In the genomic region with DNA sequence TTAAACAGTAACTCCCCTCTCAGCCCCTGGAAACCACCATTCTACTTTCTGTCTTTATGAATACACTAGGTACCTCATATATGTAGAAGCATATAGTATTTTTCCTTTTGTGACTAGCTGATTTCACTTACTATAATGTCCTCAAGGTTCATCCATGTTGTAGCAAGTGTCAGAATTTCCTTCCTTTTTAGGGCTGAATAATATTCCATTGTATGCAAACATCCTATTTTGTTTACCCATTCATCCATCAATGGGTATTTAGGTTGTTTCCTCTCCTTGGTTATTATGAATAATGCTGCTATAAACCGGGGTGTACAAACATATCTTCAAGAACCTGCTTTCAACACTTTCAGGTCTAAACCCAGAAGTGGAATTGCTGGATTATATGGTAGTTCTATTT, we compare ENCODE assay signal across 25 cellular contexts.
DNase-seq lines count a peak whose midpoint lies in the region; ATAC-seq and TF ChIP-seq lines count a peak whose summit lies in the region.
"Had no signal": no experiment of that assay in that cellular context is flagged by ENCODE, and none has a peak within 500 bp of the region (broad histone marks: within the 10 kb centered on the region; RNA-seq: fewer than 3 reads in every experiment).

No MANE protein-coding gene starts in this region.

- H3K9me3 ChIP-seq in gastrocnemius medialis, result no peaks in the 10 kb centered on the region
- H3K9me3 ChIP-seq: A549, Caco-2, SJSA1, thyroid gland had no signal

- H3K27ac ChIP-seq in gastrocnemius medialis, result peak overlapping the region; percentile 70 to 82 (median 78)
- H3K27ac ChIP-seq: A549; BLaER1 treated with 17β-estradiol and CSF1 and Interleukin-3, amounts not matched to agents 10 nM and 100 nM; HL-60 had no signal

- H3K4me3 ChIP-seq in gastrocnemius medialis, result no peak overlapping the region
- H3K4me3 ChIP-seq: A549, SJSA1, thyroid gland had no signal

- H3K4me3 Mint-ChIP-seq in activated T-cell treated with anti-CD3 and anti-CD28 coated beads, Interleukin-2, amount 50 U/mL, for 24 hours, result no peak overlapping the region
- no peak overlapping the region for H3K4me3 Mint-ChIP-seq in activated T-helper 17 cell treated with anti-CD3 and anti-CD28 coated beads, Interleukin-2, amount 50 U/mL, for 72 hours
- H3K4me3 Mint-ChIP-seq: central memory CD8-positive, alpha-beta T cell; stimulated activated naive B cell treated with anti-CD40 and anti-IgM and Interleukin-4, amounts not matched to agents 10 μg/mL and 1 μg/mL and 100 μg/mL, for 72 hours had no signal

- no peaks in the 10 kb centered on the region for H3K36me3 ChIP-seq in gastrocnemius medialis
- H3K36me3 ChIP-seq: SJSA1, thyroid gland had no signal

- no peak for TF ChIP-seq CTCF in gastrocnemius medialis (IDR thresholded peaks at IDR 0.05 in 4 of 5, conservative IDR thresholded peaks at IDR 0.05 in 1 of 5)

- in situ Hi-C loops in gastrocnemius medialis (cut with MboI; ENCODE audit: low sequenced_read_pairs in 4 of 4), result no loop called here

- H3K4me1 Mint-ChIP-seq in activated T-cell treated with anti-CD3 and anti-CD28 coated beads, Interleukin-2, amount 50 U/mL, for 24 hours (ENCODE audit: low read depth), result peaks cover 60% of the 10 kb centered on the region
- H3K4me1 Mint-ChIP-seq in activated T-helper 17 cell treated with anti-CD3 and anti-CD28 coated beads, Interleukin-2, amount 50 U/mL, for 72 hours, result peaks cover 34% of the 10 kb centered on the region

- peak; percentile 28 for ATAC-seq in GM21619 (IDR thresholded peaks at IDR 0.05; ENCODE audit: unreplicated experiment)
- ATAC-seq in activated T-helper 17 cell treated with anti-CD3 and anti-CD28 coated beads, Interleukin-2, amount 50 U/mL, for 72 hours (replicated peaks), result peak; percentile 39
- ATAC-seq in gastrocnemius medialis, result no peak
- ATAC-seq in HG02970 (IDR thresholded peaks at IDR 0.05; ENCODE audit: low FRiP score, unreplicated experiment), result no peak
- ATAC-seq in HG03108 (IDR thresholded peaks at IDR 0.05; ENCODE audit: unreplicated experiment), result no peak

- H3K9me3 Mint-ChIP-seq in activated T-cell treated with anti-CD3 and anti-CD28 coated beads, Interleukin-2, amount 50 U/mL, for 24 hours, result peaks cover 3% of the 10 kb centered on the region
- no peaks in the 10 kb centered on the region for H3K9me3 Mint-ChIP-seq in activated T-helper 17 cell treated with anti-CD3 and anti-CD28 coated beads, Interleukin-2, amount 50 U/mL, for 72 hours
- H3K9me3 Mint-ChIP-seq: central memory CD8-positive, alpha-beta T cell; stimulated activated naive B cell treated with anti-CD40 and anti-IgM and Interleukin-4, amounts not matched to agents 10 μg/mL and 1 μg/mL and 100 μg/mL, for 72 hours had no signal

- no peak for TF ChIP-seq POLR2A in gastrocnemius medialis (IDR thresholded peaks at IDR 0.05)

- DNase-seq in activated T-cell treated with anti-CD3 and anti-CD28 coated beads, Interleukin-2, amount 50 U/mL, for 24 hours, result no peak
- DNase-seq in activated T-cell treated with anti-CD3 and anti-CD28 coated beads, Interleukin-2, amount 50 U/mL, for 1 hour, result no peak
- DNase-seq in gastrocnemius medialis, result no peak
- no peak for DNase-seq in NK-92 treated with Interleukin-12 subunit alpha and Interleukin-12 subunit beta, amount 100 ng/mL, for 24 hours (lab: John Stamatoyannopoulos, UW)
- DNase-seq: activated CD4-positive, alpha-beta T cell treated with anti-CD3 and anti-CD28 coated beads for 48 hours; activated gamma-delta T cell treated with Interleukin-2 at 50 U/mL for 16 hours; aorta; Caco-2; DMS79 treated with DMSO at 0.1 percent for 48 hours; erythroblast; kidney; NCI-H1436; NCI-H510A treated with DMSO at 0.1 percent for 48 hours; small intestine; stimulated activated naive B cell treated with anti-CD40 and anti-IgM and Interleukin-4, amounts not matched to agents 10 μg/mL and 1 μg/mL and 100 μg/mL, for 72 hours; thyroid gland had no signal

- no peaks in the 10 kb centered on the region for H3K27me3 ChIP-seq in gastrocnemius medialis
- H3K27me3 ChIP-seq: BLaER1 treated with 17β-estradiol and CSF1 and Interleukin-3, amounts not matched to agents 10 nM and 100 nM; SJSA1; thyroid gland had no signal

- peaks cover 4 to 20% of the 10 kb centered on the region in 2 donors for H3K4me1 ChIP-seq in gastrocnemius medialis
- H3K4me1 ChIP-seq: Caco-2 had no signal

- peak overlapping the region; percentile 29 for H3K27ac Mint-ChIP-seq in activated T-cell treated with anti-CD3 and anti-CD28 coated beads, Interleukin-2, amount 50 U/mL, for 24 hours
- H3K27ac Mint-ChIP-seq in activated T-helper 17 cell treated with anti-CD3 and anti-CD28 coated beads, Interleukin-2, amount 50 U/mL, for 72 hours, result peak overlapping the region; percentile 86

- no peaks in the 10 kb centered on the region for H3K27me3 Mint-ChIP-seq in activated T-cell treated with anti-CD3 and anti-CD28 coated beads, Interleukin-2, amount 50 U/mL, for 24 hours
- no peaks in the 10 kb centered on the region for H3K27me3 Mint-ChIP-seq in activated T-helper 17 cell treated with anti-CD3 and anti-CD28 coated beads, Interleukin-2, amount 50 U/mL, for 72 hours
- H3K27me3 Mint-ChIP-seq: central memory CD8-positive, alpha-beta T cell; stimulated activated naive B cell treated with anti-CD40 and anti-IgM and Interleukin-4, amounts not matched to agents 10 μg/mL and 1 μg/mL and 100 μg/mL, for 72 hours had no signal

- H3K36me3 Mint-ChIP-seq in activated T-cell treated with anti-CD3 and anti-CD28 coated beads, Interleukin-2, amount 50 U/mL, for 24 hours (ENCODE audit: low read depth), result peaks cover 23% of the 10 kb centered on the region
- H3K36me3 Mint-ChIP-seq in activated T-helper 17 cell treated with anti-CD3 and anti-CD28 coated beads, Interleukin-2, amount 50 U/mL, for 72 hours (ENCODE audit: low read depth), result no peaks in the 10 kb centered on the region

- intact Hi-C loops in gastrocnemius medialis (cut with DNase I; ENCODE audit: low total_unique reads), result no loop called here

Comparison
In these comparisons a context has a peak if more than half of its experiments do, and no peak if none do; other contexts are left out.
1. ATAC-seq: peak in GM21619 (single experiment) and activated T-helper 17 cell treated with anti-CD3 and anti-CD28 coated beads, Interleukin-2, amount 50 U/mL, for 72 hours (single experiment); none in gastrocnemius medialis (0 of 2), HG02970 (single experiment) and HG03108 (single experiment).